ENCODE assay signal across 8 cellular contexts in the genomic region with DNA sequence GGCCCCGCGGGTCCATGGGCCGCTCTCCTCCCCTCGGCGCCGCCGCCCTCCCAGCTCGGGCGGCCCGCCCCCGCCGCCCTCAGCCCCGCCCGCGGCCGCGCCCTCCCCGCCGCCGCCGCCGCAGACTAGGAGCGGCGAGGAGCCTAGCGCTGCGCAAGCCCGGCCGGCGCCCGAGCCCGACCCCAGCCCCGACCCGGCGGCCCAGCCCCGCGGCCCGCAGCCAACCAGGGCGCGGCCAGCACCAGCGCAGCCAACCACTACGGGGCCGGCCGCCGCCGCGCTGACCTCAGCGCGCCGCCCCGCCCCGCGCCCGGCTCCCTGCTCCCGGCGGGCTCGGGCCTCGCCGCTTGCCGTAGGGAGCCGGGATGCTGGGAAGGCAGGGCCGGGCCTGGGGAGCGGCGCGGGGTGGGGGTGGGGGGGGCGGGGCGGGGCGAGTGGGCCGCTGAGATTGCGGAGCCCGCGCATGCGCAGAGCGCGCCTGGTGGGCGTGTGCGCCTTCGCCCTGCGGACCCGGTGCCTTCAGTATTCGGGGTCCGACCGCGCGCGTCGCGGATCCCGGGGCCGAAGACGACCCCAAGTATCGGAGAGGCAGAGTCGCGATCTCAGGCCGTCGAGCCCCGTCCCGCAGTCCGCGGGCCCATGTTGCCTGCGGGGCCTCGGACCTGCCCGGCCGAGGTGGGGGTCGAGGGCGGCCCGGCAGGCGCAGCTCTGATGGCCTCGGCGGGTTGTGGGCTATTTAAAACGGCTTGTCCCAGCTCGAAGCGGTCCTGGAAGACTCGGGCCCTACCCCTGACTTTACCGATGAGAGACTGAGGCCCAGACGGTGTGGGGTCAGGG. TPM values are rescaled to one million over a fixed set of nuclear protein-coding genes. Genes with fewer than 3 reads are reported as not detected.
DNase-seq lines count a peak whose midpoint lies in the region; ATAC-seq and TF ChIP-seq lines count a peak whose summit lies in the region.

A gene with protein sequence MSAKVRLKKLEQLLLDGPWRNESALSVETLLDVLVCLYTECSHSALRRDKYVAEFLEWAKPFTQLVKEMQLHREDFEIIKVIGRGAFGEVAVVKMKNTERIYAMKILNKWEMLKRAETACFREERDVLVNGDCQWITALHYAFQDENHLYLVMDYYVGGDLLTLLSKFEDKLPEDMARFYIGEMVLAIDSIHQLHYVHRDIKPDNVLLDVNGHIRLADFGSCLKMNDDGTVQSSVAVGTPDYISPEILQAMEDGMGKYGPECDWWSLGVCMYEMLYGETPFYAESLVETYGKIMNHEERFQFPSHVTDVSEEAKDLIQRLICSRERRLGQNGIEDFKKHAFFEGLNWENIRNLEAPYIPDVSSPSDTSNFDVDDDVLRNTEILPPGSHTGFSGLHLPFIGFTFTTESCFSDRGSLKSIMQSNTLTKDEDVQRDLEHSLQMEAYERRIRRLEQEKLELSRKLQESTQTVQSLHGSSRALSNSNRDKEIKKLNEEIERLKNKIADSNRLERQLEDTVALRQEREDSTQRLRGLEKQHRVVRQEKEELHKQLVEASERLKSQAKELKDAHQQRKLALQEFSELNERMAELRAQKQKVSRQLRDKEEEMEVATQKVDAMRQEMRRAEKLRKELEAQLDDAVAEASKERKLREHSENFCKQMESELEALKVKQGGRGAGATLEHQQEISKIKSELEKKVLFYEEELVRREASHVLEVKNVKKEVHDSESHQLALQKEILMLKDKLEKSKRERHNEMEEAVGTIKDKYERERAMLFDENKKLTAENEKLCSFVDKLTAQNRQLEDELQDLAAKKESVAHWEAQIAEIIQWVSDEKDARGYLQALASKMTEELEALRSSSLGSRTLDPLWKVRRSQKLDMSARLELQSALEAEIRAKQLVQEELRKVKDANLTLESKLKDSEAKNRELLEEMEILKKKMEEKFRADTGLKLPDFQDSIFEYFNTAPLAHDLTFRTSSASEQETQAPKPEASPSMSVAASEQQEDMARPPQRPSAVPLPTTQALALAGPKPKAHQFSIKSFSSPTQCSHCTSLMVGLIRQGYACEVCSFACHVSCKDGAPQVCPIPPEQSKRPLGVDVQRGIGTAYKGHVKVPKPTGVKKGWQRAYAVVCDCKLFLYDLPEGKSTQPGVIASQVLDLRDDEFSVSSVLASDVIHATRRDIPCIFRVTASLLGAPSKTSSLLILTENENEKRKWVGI (N-terminal part only) (minus strand): TSS at position 178 of the 837 bp plus-strand sequence. CDS start 376 bp downstream, outside the sequence.

- no peak for TF ChIP-seq RAD21 in HCT116 (IDR thresholded peaks at IDR 0.05; ENCODE audit: low read depth)

- DNase-seq in ELR (ENCODE audit: low read depth) (peak; percentile 95), HCT116 (ENCODE audit: low read depth, low spot score) (peak; percentile 74), NCI-H1048 (lab: John Stamatoyannopoulos, UW) (peak; percentile 81), ascending aorta (ENCODE audit: low spot score in 2 of 2) (peak; percentile 38 to 93), left ventricle myocardium superior (peak; percentile 95), posterior vena cava (ENCODE audit: low spot score) (peak; percentile 95), vagina (ENCODE audit: extremely low spot score in 2 of 2) (no peak)

- BruUV-seq in HCT116 (replicated peaks; lab: Mats Ljungman, UMichigan): TSS peak; percentile 58

- H3K4me1 Mint-ChIP-seq in T-helper 1 cell treated with Interleukin-12 subunit alpha and Interleukin-12 subunit beta and Interleukin-4 antibody, amounts not matched to agents 30 μg/mL and 1 μg/mL, for 36 hours (ENCODE audit: low read depth): peaks cover 3% of the 10 kb centered on the region

- H3K27ac Mint-ChIP-seq in T-helper 1 cell treated with Interleukin-12 subunit alpha and Interleukin-12 subunit beta and Interleukin-4 antibody, amounts not matched to agents 30 μg/mL and 1 μg/mL, for 36 hours: peak within 1 kb of the TSS; percentile 45

- TF ChIP-seq POLR2A in HCT116 (IDR thresholded peaks at IDR 0.05; ENCODE audit: borderline replicate concordance, extremely low read depth, insufficient read depth, insufficient read length) (no peak), vagina (IDR thresholded peaks at IDR 0.05) (peak in 1 of 2 donors; percentile 23)

- TF ChIP-seq CTCF in HCT116 (IDR thresholded peaks at IDR 0.05 in 2 of 3, conservative IDR thresholded peaks at IDR 0.05 in 1 of 3; ENCODE audit: borderline replicate concordance in 1 of 3, insufficient read depth in 1 of 3, low read depth in 2 of 3, low read length in 2 of 3): no peak
- no peak for TF ChIP-seq CTCF in ascending aorta (IDR thresholded peaks at IDR 0.05)
- TF ChIP-seq CTCF in vagina (IDR thresholded peaks at IDR 0.05): no peak

- no peaks in the 10 kb centered on the region for H3K9me2 ChIP-seq in HCT116 (ENCODE audit: insufficient read depth)

- H2AFZ ChIP-seq in HCT116 (ENCODE audit: low read depth, low read length, poor library complexity, severe bottlenecking): no peak within 1 kb of the TSS

- H3K36me3 ChIP-seq in HCT116 (ENCODE audit: control insufficient read depth in 1 of 2, insufficient read depth in 2 of 2, low read length in 2 of 2) (0 out of 4 replicates have a peak, but pooled peaks cover 0 to 3% of the 10 kb centered on the region in 2 experiments), ascending aorta (no peaks in the 10 kb centered on the region), vagina (no peaks in the 10 kb centered on the region)

- ATAC-seq in HCT116: peak; percentile 95
- ATAC-seq in left ventricle myocardium superior: peak; percentile 96

- CTCF ChIA-PET in HCT116 (lab: Charles Lee): no interaction called here

- peak within 1 kb of the TSS; percentile 79 for H3K9ac ChIP-seq in HCT116 (ENCODE audit: low read length)

- H3K27me3 ChIP-seq in HCT116 (ENCODE audit: insufficient read depth, low read length): no peaks in the 10 kb centered on the region
- no peaks in the 10 kb centered on the region for H3K27me3 ChIP-seq in ascending aorta
- H3K27me3 ChIP-seq in vagina: no peaks in the 10 kb centered on the region

- peak within 1 kb of the TSS; percentile 64 for H3K4me3 Mint-ChIP-seq in T-helper 1 cell treated with Interleukin-12 subunit alpha and Interleukin-12 subunit beta and Interleukin-4 antibody, amounts not matched to agents 30 μg/mL and 1 μg/mL, for 36 hours

- POLR2A ChIA-PET in HCT116 (lab: Charles Lee): interaction anchor here (1.3 kb wide), 1 partner anchor 13 kb away, joined by 3 read pairs; no protein-coding TSS in a partner anchor

- H3K9me3 ChIP-seq in HCT116 (ENCODE audit: control insufficient read depth in 1 of 2, insufficient read depth in 1 of 2, low read depth in 1 of 2, low read length in 2 of 2) (no peaks in the 10 kb centered on the region), ascending aorta (no peaks in the 10 kb centered on the region), vagina (no peaks in the 10 kb centered on the region)

- H3K4me2 ChIP-seq in HCT116 (ENCODE audit: low read length): peak within 1 kb of the TSS; percentile 97

- no peaks in the 10 kb centered on the region for H3K36me3 Mint-ChIP-seq in T-helper 1 cell treated with Interleukin-12 subunit alpha and Interleukin-12 subunit beta and Interleukin-4 antibody, amounts not matched to agents 30 μg/mL and 1 μg/mL, for 36 hours (ENCODE audit: low read depth)

- no peaks in the 10 kb centered on the region for H3K9me3 Mint-ChIP-seq in T-helper 1 cell treated with Interleukin-12 subunit alpha and Interleukin-12 subunit beta and Interleukin-4 antibody, amounts not matched to agents 30 μg/mL and 1 μg/mL, for 36 hours

- H3K4me3 ChIP-seq in HCT116 (replicated peaks in 1 of 2; ENCODE audit: low read depth in 1 of 2, low read length in 2 of 2) (peak within 1 kb of the TSS; percentile 76 to 79), ascending aorta (peak within 1 kb of the TSS; percentile 75 to 98), vagina (peak within 1 kb of the TSS; percentile 86 to 99)

- H3K27ac ChIP-seq in HCT116 (ENCODE audit: low read depth, low read length): peak within 1 kb of the TSS; percentile 97
- H3K27ac ChIP-seq in ascending aorta: peak within 1 kb of the TSS; percentile 92 to 93
- H3K27ac ChIP-seq in vagina: peak within 1 kb of the TSS; percentile 92

- H3K27me3 Mint-ChIP-seq in T-helper 1 cell treated with Interleukin-12 subunit alpha and Interleukin-12 subunit beta and Interleukin-4 antibody, amounts not matched to agents 30 μg/mL and 1 μg/mL, for 36 hours (ENCODE audit: low read depth): peaks cover 57% of the 10 kb centered on the region

- intact Hi-C loops in HCT116 (cut with micrococcal nuclease): no loop called here
- intact Hi-C loops in ascending aorta (cut with DNase I): loop anchor here (1.0 to 5.0 kb wide), 3 partner anchors 18 to 465 kb away; a partner anchor contains a TSS
- intact Hi-C loops in left ventricle myocardium superior (cut with micrococcal nuclease): no loop called here
- intact Hi-C loops in posterior vena cava (cut with DNase I): loop anchor here in 1 of 2 donors (5.0 kb wide), 1 partner anchor 35 kb away; no protein-coding TSS in a partner anchor
- intact Hi-C loops in vagina (cut with DNase I): loop anchor here (10.0 kb wide), 1 partner anchor 83 kb away; no protein-coding TSS in a partner anchor

- H4K20me1 ChIP-seq in HCT116 (ENCODE audit: insufficient read depth): no peaks in the 10 kb centered on the region; the same call in 1 of the 2 replicates

- H3K4me1 ChIP-seq in HCT116 (ENCODE audit: control insufficient read depth in 1 of 2, insufficient read depth in 2 of 2, low read length in 2 of 2): peaks cover 9 to 26% of the 10 kb centered on the region in 2 experiments; a peak in 3 of 4 replicates
- H3K4me1 ChIP-seq in ascending aorta: peaks cover 6 to 20% of the 10 kb centered on the region in 2 donors
- H3K4me1 ChIP-seq in vagina: peaks cover 50% of the 10 kb centered on the region

- RAD21 ChIA-PET in HCT116 (lab: Charles Lee; ENCODE audit: low non-redundant PET in 1 of 2, low total read pairs in 2 of 2, uncharacterized antibody in 2 of 2, unreplicated experiment in 2 of 2): no interaction called here

- H3K79me2 ChIP-seq in HCT116 (ENCODE audit: insufficient read depth, low read length): peaks cover 36% of the 10 kb centered on the region

TF ChIP-seq in HCT116, 20 proteins besides CTCF, POLR2A, EP300 and RAD21 (continues in another document):
- TF ChIP-seq YY1 (IDR thresholded peaks at IDR 0.05; ENCODE audit: extremely low read depth, insufficient replicate concordance, low read depth, low read length): peak; percentile 4
- TF ChIP-seq ZFX (IDR thresholded peaks at IDR 0.05): peak; percentile 1
- peak; percentile 60 for TF ChIP-seq SIN3A (IDR thresholded peaks at IDR 0.05; ENCODE audit: low read depth)
- TF ChIP-seq SRF (IDR thresholded peaks at IDR 0.05; ENCODE audit: low read depth): no peak
- no peak for TF ChIP-seq JUND (IDR thresholded peaks at IDR 0.05)
- TF ChIP-seq EZH2phosphoT487 (IDR thresholded peaks at IDR 0.05; ENCODE audit: borderline replicate concordance): no peak
- TF ChIP-seq TCF7L2 (IDR thresholded peaks at IDR 0.05; ENCODE audit: borderline replicate concordance, extremely low read depth, insufficient read depth, insufficient read length): no peak
- TF ChIP-seq POLR2AphosphoS5 (IDR thresholded peaks at IDR 0.05; ENCODE audit: low read depth, low read length): peak; percentile 67

RNA-seq across cellular contexts. Expression of the gene that starts here (rescaled TPM):
- total RNA-seq in HCT116 (2021; ENCODE audit: unreplicated experiment) (85.6 TPM), ascending aorta (96.5 TPM), left ventricle myocardium superior (75.1 TPM), posterior vena cava (10 to 100 TPM; 81.1 to 89.3 TPM), vagina (105 TPM)
- polyA plus RNA-seq in HCT116 (2012): 81.0 and 89.0 TPM in 2 replicates

Comparison
In these comparisons a context has a peak if more than half of its experiments do, and no peak if none do; other contexts are left out.
1. DNase-seq: peak in ELR (single experiment), HCT116 (single experiment), NCI-H1048 (single experiment), ascending aorta (2 of 2), left ventricle myocardium superior (single experiment) and posterior vena cava (single experiment); none in vagina (0 of 2).
2. intact Hi-C loops: an anchor here in ascending aorta (1.0 to 5.0 kb wide) and vagina (10.0 kb wide); none called in HCT116 and left ventricle myocardium superior.
3. Peak in every context shown above with its lines, with median percentiles within 50 percentile points of each other: H3K27ac ChIP-seq and H3K4me3 ChIP-seq.